Comparison of ENCODE assay signal across 1 cellular context in the genomic region with DNA sequence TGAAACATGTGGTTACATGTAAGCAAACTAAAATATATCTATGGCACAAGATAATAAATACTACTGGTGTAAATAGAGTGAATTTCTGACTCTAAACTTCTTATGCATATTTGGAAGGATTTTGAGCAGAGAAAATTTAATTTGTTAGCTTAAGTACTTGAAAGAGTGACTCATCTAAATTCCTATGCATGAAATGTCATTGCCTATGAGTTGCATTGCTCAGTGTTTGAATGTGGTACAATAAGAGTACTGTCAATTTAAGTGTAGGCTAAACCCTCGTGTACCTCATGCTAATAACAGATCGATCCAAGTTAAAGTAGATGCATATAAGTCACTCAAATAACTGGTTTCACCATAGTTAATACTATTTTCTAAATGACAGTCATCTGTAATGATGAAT.
TF ChIP-seq lines count a peak whose summit lies in the region.

No MANE protein-coding gene starts in this region.

TF ChIP-seq in HepG2, 621 proteins besides CTCF, POLR2A, EP300 and RAD21 (continued from another document):
- TF ChIP-seq, protein P1, sequence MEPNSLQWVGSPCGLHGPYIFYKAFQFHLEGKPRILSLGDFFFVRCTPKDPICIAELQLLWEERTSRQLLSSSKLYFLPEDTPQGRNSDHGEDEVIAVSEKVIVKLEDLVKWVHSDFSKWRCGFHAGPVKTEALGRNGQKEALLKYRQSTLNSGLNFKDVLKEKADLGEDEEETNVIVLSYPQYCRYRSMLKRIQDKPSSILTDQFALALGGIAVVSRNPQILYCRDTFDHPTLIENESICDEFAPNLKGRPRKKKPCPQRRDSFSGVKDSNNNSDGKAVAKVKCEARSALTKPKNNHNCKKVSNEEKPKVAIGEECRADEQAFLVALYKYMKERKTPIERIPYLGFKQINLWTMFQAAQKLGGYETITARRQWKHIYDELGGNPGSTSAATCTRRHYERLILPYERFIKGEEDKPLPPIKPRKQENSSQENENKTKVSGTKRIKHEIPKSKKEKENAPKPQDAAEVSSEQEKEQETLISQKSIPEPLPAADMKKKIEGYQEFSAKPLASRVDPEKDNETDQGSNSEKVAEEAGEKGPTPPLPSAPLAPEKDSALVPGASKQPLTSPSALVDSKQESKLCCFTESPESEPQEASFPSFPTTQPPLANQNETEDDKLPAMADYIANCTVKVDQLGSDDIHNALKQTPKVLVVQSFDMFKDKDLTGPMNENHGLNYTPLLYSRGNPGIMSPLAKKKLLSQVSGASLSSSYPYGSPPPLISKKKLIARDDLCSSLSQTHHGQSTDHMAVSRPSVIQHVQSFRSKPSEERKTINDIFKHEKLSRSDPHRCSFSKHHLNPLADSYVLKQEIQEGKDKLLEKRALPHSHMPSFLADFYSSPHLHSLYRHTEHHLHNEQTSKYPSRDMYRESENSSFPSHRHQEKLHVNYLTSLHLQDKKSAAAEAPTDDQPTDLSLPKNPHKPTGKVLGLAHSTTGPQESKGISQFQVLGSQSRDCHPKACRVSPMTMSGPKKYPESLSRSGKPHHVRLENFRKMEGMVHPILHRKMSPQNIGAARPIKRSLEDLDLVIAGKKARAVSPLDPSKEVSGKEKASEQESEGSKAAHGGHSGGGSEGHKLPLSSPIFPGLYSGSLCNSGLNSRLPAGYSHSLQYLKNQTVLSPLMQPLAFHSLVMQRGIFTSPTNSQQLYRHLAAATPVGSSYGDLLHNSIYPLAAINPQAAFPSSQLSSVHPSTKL (CRISPR knock-in tag; IDR thresholded peaks at IDR 0.05), result 0 out of 2 replicates have a peak, but pooled peaks have one; percentile 10
- TF ChIP-seq ETV5 (CRISPR knock-in tag; IDR thresholded peaks at IDR 0.05; ENCODE audit: borderline replicate concordance) (no peak), NFE2L2 (IDR thresholded peaks at IDR 0.05; ENCODE audit: low read length) (peak; percentile 36; the same call in 1 of the 2 replicates)
- TF ChIP-seq, protein P2, sequence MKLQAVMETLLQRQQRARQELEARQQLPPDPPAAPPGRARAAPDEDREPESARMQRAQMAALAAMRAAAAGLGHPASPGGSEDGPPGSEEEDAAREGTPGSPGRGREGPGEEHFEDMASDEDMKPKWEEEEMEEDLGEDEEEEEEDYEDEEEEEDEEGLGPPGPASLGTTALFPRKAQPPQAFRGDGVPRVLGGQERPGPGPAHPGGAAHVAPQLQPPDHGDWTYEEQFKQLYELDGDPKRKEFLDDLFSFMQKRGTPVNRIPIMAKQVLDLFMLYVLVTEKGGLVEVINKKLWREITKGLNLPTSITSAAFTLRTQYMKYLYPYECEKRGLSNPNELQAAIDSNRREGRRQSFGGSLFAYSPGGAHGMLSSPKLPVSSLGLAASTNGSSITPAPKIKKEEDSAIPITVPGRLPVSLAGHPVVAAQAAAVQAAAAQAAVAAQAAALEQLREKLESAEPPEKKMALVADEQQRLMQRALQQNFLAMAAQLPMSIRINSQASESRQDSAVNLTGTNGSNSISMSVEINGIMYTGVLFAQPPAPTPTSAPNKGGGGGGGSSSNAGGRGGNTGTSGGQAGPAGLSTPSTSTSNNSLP (IDR thresholded peaks at IDR 0.05; ENCODE audit: low read depth, low read length), result peak; percentile 37; the same call in 1 of the 2 replicates
